ENCODE assay signal across 12 cellular contexts in genomic region chr20:1417273-1417672, GRCh38. TPM values are rescaled to one million over a fixed set of nuclear protein-coding genes. Genes with fewer than 3 reads are reported as not detected.
DNase-seq lines count a peak whose midpoint lies in the region; ATAC-seq, FAIRE-seq and TF ChIP-seq lines count a peak whose summit lies in the region.
"Had no signal": no experiment of that assay in that cellular context is flagged by ENCODE, and none has a peak within 500 bp of the region (broad histone marks: within the 10 kb centered on the region; RNA-seq: fewer than 3 reads in every experiment).

No MANE protein-coding gene starts in this region.

- 0 out of 2 replicates have a peak, but pooled peaks have one; percentile 1 for ATAC-seq in Panc1
- ATAC-seq in HG03135 (IDR thresholded peaks at IDR 0.05; ENCODE audit: unreplicated experiment): no peak
- ATAC-seq: activated naive CD4-positive, alpha-beta T cell treated with anti-CD3 and anti-CD28 coated beads, Interleukin-2, amount 50 U/mL, for 72 hours; naive thymus-derived CD8-positive, alpha-beta T cell had no signal

- H3K9ac ChIP-seq in endothelial cell of umbilical vein (replicated peaks; ENCODE audit: extremely low read depth, insufficient read depth, low read length): no peak overlapping the region

- H3K36me3 ChIP-seq in Panc1 (ENCODE audit: control insufficient read depth, insufficient read depth, low read length): no peaks in the 10 kb centered on the region
- H3K36me3 ChIP-seq in endothelial cell of umbilical vein (ENCODE audit: control insufficient read depth in 2 of 2, extremely low read depth in 1 of 2, insufficient read depth in 2 of 2, low read length in 2 of 2): no peaks in the 10 kb centered on the region
- H3K36me3 ChIP-seq: colonic mucosa had no signal

- POLR2A ChIA-PET in Panc1 (lab: Charles Lee) (no interaction called here), endothelial cell of umbilical vein (lab: Charles Lee) (no interaction called here)

- H3K9me1 ChIP-seq in endothelial cell of umbilical vein (replicated peaks; ENCODE audit: control insufficient read depth, extremely low read depth, insufficient read depth, low read length): no peaks in the 10 kb centered on the region

- H3K4me3 ChIP-seq in Panc1 (ENCODE audit: low read depth in 2 of 2, low read length in 2 of 2) (no peak overlapping the region), endothelial cell of umbilical vein (replicated peaks in 1 of 3; ENCODE audit: insufficient read depth in 1 of 3, low read depth in 1 of 3, low read length in 3 of 3) (no peak overlapping the region)
- H3K4me3 ChIP-seq: colonic mucosa had no signal

- in situ Hi-C loops in Panc1 (cut with HindIII; ENCODE audit: low pct_unique_long_range_greater_than_20kb, low sequenced_read_pairs): no loop called here

- H3K27ac ChIP-seq in Panc1 (ENCODE audit: low read length): peak overlapping the region; percentile 100
- peak overlapping the region; percentile 63 for H3K27ac ChIP-seq in endothelial cell of umbilical vein (ENCODE audit: insufficient read depth, low read depth, low read length)
- H3K27ac ChIP-seq: colonic mucosa, HL-60 had no signal

- peak overlapping the region; percentile 45 for H3K27ac Mint-ChIP-seq in osteocyte (ENCODE audit: unreplicated experiment)
- H3K27ac Mint-ChIP-seq: naive thymus-derived CD8-positive, alpha-beta T cell had no signal

- DNase-seq in GOT3 (lab: John Stamatoyannopoulos, UW) (peak; percentile 60), Panc1 (ENCODE audit: low read depth, low spot score) (no peak), endothelial cell of umbilical vein (ENCODE audit: low read depth, low spot score) (no peak), osteocyte (ENCODE audit: extremely low spot score, unreplicated experiment) (peak; percentile 56), GM12891 (ENCODE audit: insufficient read length, low spot score) (no peak), NCI-H446 (lab: John Stamatoyannopoulos, UW) (no peak), GM19240 (ENCODE audit: insufficient read length, low spot score) (no peak)
- DNase-seq: colonic mucosa; naive thymus-derived CD8-positive, alpha-beta T cell had no signal

- H3K27me3 ChIP-seq in Panc1 (ENCODE audit: control insufficient read depth, insufficient read depth, low read length) (no peaks in the 10 kb centered on the region), endothelial cell of umbilical vein (ENCODE audit: control insufficient read depth in 2 of 2, insufficient read depth in 2 of 2, low read length in 2 of 2) (no peaks in the 10 kb centered on the region)
- H3K27me3 ChIP-seq: colonic mucosa had no signal

- intact Hi-C loops in Panc1 (cut with micrococcal nuclease; ENCODE audit: unreplicated experiment): no loop called here
- intact Hi-C loops in endothelial cell of umbilical vein (cut with micrococcal nuclease): no loop called here

- H3K4me1 ChIP-seq in Panc1 (ENCODE audit: control insufficient read depth, insufficient read depth, low read length) (peaks cover 44% of the 10 kb centered on the region), endothelial cell of umbilical vein (ENCODE audit: control insufficient read depth, extremely low read depth, insufficient read depth, low read length) (peaks cover 31% of the 10 kb centered on the region)
- H3K4me1 ChIP-seq: colonic mucosa had no signal

- peak overlapping the region; percentile 5 for H2AFZ ChIP-seq in endothelial cell of umbilical vein (ENCODE audit: low read depth, low read length)

- no peak for FAIRE-seq in endothelial cell of umbilical vein (lab: Jason Lieb, UNC)
- FAIRE-seq in GM12891 (lab: Jason Lieb, UNC): no peak

- H3K4me2 ChIP-seq in endothelial cell of umbilical vein (ENCODE audit: insufficient read depth, low read length): peak overlapping the region; percentile 36

- peaks cover 22% of the 10 kb centered on the region; the same call in 1 of the 2 replicates for H3K9me3 ChIP-seq in Panc1 (ENCODE audit: control insufficient read depth, insufficient read depth, low read depth, low read length)
- H3K9me3 ChIP-seq in endothelial cell of umbilical vein (replicated peaks; ENCODE audit: control insufficient read depth, insufficient read depth, low read length): peaks cover 3% of the 10 kb centered on the region
- H3K9me3 ChIP-seq: colonic mucosa had no signal

- no peak overlapping the region for H3K4me3 Mint-ChIP-seq in osteocyte (ENCODE audit: unreplicated experiment)
- H3K4me3 Mint-ChIP-seq: naive thymus-derived CD8-positive, alpha-beta T cell had no signal

- no peaks in the 10 kb centered on the region for H3K27me3 Mint-ChIP-seq in osteocyte (ENCODE audit: unreplicated experiment)

- H3K36me3 Mint-ChIP-seq in osteocyte (ENCODE audit: unreplicated experiment): no peaks in the 10 kb centered on the region

- H4K20me1 ChIP-seq in endothelial cell of umbilical vein (replicated peaks; ENCODE audit: control insufficient read depth, extremely low read depth, insufficient read depth, low read length): no peaks in the 10 kb centered on the region

- BruUV-seq in Panc1 (replicated peaks; lab: Mats Ljungman, UMichigan) (no TSS peak), endothelial cell of umbilical vein (replicated peaks; lab: Mats Ljungman, UMichigan) (no TSS peak)

- H3K4me1 Mint-ChIP-seq in osteocyte (ENCODE audit: unreplicated experiment): peaks cover 27% of the 10 kb centered on the region

- dilution Hi-C loops in endothelial cell of umbilical vein (cut with MboI; ENCODE audit: extremely low pct_ligation_motif_present, low sequenced_read_pairs): no loop called here

- no peak for TF ChIP-seq POLR2A in endothelial cell of umbilical vein (IDR thresholded peaks at IDR 0.05; ENCODE audit: low read depth, low read length)
- TF ChIP-seq POLR2A in GM12891 (IDR thresholded peaks at IDR 0.05; ENCODE audit: low read depth, low read length): no peak

- H3K79me2 ChIP-seq in endothelial cell of umbilical vein (ENCODE audit: control insufficient read depth, insufficient read depth, low read length): no peaks in the 10 kb centered on the region

- H3K9me3 Mint-ChIP-seq in osteocyte (ENCODE audit: unreplicated experiment): peaks cover 14% of the 10 kb centered on the region

- TF ChIP-seq CTCF in Panc1 (IDR thresholded peaks at IDR 0.05) (no peak), endothelial cell of umbilical vein (IDR thresholded peaks at IDR 0.05; ENCODE audit: extremely low read depth in 1 of 2, insufficient read depth in 1 of 2, low read depth in 1 of 2, low read length in 2 of 2) (no peak), osteocyte (IDR thresholded peaks at IDR 0.05) (no peak)

- CTCF ChIA-PET in Panc1 (lab: Charles Lee): no interaction called here
- CTCF ChIA-PET in endothelial cell of umbilical vein (lab: Charles Lee): interaction anchor here (0.6 kb wide), 1 partner anchor 86 kb away, joined by 3 read pairs; no protein-coding TSS in a partner anchor

TF ChIP-seq in endothelial cell of umbilical vein, 7 proteins besides CTCF, POLR2A, EP300 and RAD21 (continues in another document):
- no peak for TF ChIP-seq MYC (IDR thresholded peaks at IDR 0.05; ENCODE audit: low read depth, low read length)
- TF ChIP-seq FOS (IDR thresholded peaks at IDR 0.05; ENCODE audit: borderline replicate concordance, insufficient read depth, low read length): no peak
- TF ChIP-seq EZH2 (IDR thresholded peaks at IDR 0.05; ENCODE audit: borderline replicate concordance, low read depth, low read length, severe bottlenecking): no peak
- TF ChIP-seq POLR2AphosphoS5 (IDR thresholded peaks at IDR 0.05; ENCODE audit: insufficient read depth, low read depth, low read length): no peak
- TF ChIP-seq MAX (IDR thresholded peaks at IDR 0.05; ENCODE audit: insufficient read depth, insufficient read length): no peak

TF ChIP-seq in GM12891, 5 proteins besides CTCF, POLR2A, EP300 and RAD21:
- TF ChIP-seq POLR2AphosphoS5 (IDR thresholded peaks at IDR 0.05; ENCODE audit: low read depth, low read length) (no peak), PAX5 (IDR thresholded peaks at IDR 0.05; ENCODE audit: insufficient read depth, low read length, severe bottlenecking) (no peak), TAF1 (IDR thresholded peaks at IDR 0.05; ENCODE audit: low read depth, low read length) (no peak), POU2F2 (IDR thresholded peaks at IDR 0.05; ENCODE audit: low read depth, low read length) (no peak), SPI1 (IDR thresholded peaks at IDR 0.05; ENCODE audit: low read depth, low read length) (no peak)

RNA-seq across cellular contexts. Expression of gene FKBP1A, which starts 24.4 kb away (rescaled TPM):
- total RNA-seq in Panc1 (2021; ENCODE audit: unreplicated experiment) (695 TPM), endothelial cell of umbilical vein (968 and 982 TPM in 2 replicates), osteocyte (180 and 187 TPM in 2 replicates)
- polyA plus RNA-seq in Panc1 (2012; ENCODE audit: insufficient read length): 830 TPM
- polyA plus RNA-seq in endothelial cell of umbilical vein: 1,861 and 1,972 TPM in 2 replicates
- polyA plus RNA-seq in endothelial cell of umbilical vein (2011; cell fraction: cytosol; rRNA removed): 1,632 and 1,874 TPM in 2 replicates
- 571 and 678 TPM in 2 replicates for polyA plus RNA-seq in endothelial cell of umbilical vein (2011; cell fraction: nucleus; rRNA removed)
- polyA plus RNA-seq in endothelial cell of umbilical vein (2012): 1,466 and 1,504 TPM in 2 replicates
- 1,622 and 1,688 TPM in 2 replicates for polyA minus RNA-seq in endothelial cell of umbilical vein
- polyA minus RNA-seq in endothelial cell of umbilical vein (2011; cell fraction: cytosol; rRNA and poly(A)+ RNA removed): 59.7 TPM
- polyA minus RNA-seq in endothelial cell of umbilical vein (2011; cell fraction: nucleus; rRNA and poly(A)+ RNA removed): 209 and 300 TPM in 2 replicates
- 221 TPM for polyA plus RNA-seq in GM12891 (2012; ENCODE audit: low read depth, missing spikeins)

RNA-seq across cellular contexts. Expression of gene NSFL1C, which starts 49.4 kb away (rescaled TPM):
- total RNA-seq in Panc1 (2021; ENCODE audit: unreplicated experiment) (151 TPM), endothelial cell of umbilical vein (95.7 and 107 TPM in 2 replicates), osteocyte (74.6 and 80.1 TPM in 2 replicates)
- 146 TPM for polyA plus RNA-seq in Panc1 (2012; ENCODE audit: insufficient read length)
- 26.0 and 27.3 TPM in 2 replicates for polyA plus RNA-seq in endothelial cell of umbilical vein
- 30.0 and 35.5 TPM in 2 replicates for polyA plus RNA-seq in endothelial cell of umbilical vein (2011; cell fraction: cytosol; rRNA removed)
- 70.9 and 78.9 TPM in 2 replicates for polyA plus RNA-seq in endothelial cell of umbilical vein (2011; cell fraction: nucleus; rRNA removed)
- polyA plus RNA-seq in endothelial cell of umbilical vein (2012): 88.1 and 119 TPM in 2 replicates
- polyA minus RNA-seq in endothelial cell of umbilical vein: 37.1 and 37.5 TPM in 2 replicates
- polyA minus RNA-seq in endothelial cell of umbilical vein (2011; cell fraction: cytosol; rRNA and poly(A)+ RNA removed): 10.5 TPM
- 64.1 and 74.2 TPM in 2 replicates for polyA minus RNA-seq in endothelial cell of umbilical vein (2011; cell fraction: nucleus; rRNA and poly(A)+ RNA removed)
- polyA plus RNA-seq in GM12891 (2012; ENCODE audit: low read depth, missing spikeins): 37.4 TPM

Comparison
In these comparisons a context has a peak if more than half of its experiments do, and no peak if none do; other contexts are left out.
1. DNase-seq: peak in GOT3 (single experiment) and osteocyte (single experiment); none in Panc1 (single experiment), endothelial cell of umbilical vein (single experiment), GM12891 (single experiment), NCI-H446 (0 of 2) and GM19240 (single experiment).